Comparison of ENCODE assay signal across 1 cellular context in the genomic region with DNA sequence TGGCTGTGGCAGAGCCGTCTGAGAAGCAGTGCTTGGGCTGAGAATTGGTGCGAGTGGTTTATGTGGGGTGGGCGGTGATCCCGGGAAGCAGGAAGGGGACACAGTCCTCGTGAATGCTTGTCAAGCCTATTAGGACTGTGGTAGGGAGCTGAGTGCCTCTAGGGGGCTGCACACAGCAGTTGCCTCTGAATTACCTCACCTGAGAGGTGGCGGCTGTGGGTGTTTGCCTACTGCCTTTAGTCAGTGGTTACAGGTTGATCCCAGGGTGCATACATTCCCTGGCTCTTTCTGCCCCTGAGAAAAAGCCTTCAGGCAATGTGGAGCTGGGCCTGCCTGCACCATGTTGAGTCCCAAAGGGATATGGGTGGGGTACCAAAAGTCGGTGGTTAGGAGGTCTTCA.
TF ChIP-seq lines count a peak whose summit lies in the region.

No MANE protein-coding gene starts in this region.

TF ChIP-seq in WTC11, 78 proteins besides CTCF, POLR2A, EP300 and RAD21 (continued from another document):
- no peak for TF ChIP-seq ZBTB43 (CRISPR knock-in tag; IDR thresholded peaks at IDR 0.05)
- TF ChIP-seq, protein P1, sequence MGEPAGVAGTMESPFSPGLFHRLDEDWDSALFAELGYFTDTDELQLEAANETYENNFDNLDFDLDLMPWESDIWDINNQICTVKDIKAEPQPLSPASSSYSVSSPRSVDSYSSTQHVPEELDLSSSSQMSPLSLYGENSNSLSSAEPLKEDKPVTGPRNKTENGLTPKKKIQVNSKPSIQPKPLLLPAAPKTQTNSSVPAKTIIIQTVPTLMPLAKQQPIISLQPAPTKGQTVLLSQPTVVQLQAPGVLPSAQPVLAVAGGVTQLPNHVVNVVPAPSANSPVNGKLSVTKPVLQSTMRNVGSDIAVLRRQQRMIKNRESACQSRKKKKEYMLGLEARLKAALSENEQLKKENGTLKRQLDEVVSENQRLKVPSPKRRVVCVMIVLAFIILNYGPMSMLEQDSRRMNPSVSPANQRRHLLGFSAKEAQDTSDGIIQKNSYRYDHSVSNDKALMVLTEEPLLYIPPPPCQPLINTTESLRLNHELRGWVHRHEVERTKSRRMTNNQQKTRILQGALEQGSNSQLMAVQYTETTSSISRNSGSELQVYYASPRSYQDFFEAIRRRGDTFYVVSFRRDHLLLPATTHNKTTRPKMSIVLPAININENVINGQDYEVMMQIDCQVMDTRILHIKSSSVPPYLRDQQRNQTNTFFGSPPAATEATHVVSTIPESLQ (CRISPR knock-in tag; IDR thresholded peaks at IDR 0.05) = no peak
- no peak for TF ChIP-seq NFATC4 (CRISPR knock-in tag; IDR thresholded peaks at IDR 0.05)
- TF ChIP-seq IRF1 (CRISPR knock-in tag; IDR thresholded peaks at IDR 0.05) = no peak
- no peak for TF ChIP-seq ZNF425 (CRISPR knock-in tag; conservative IDR thresholded peaks at IDR 0.05)
- TF ChIP-seq JUN (CRISPR knock-in tag; IDR thresholded peaks at IDR 0.05) = no peak
- TF ChIP-seq HMGXB4 (CRISPR knock-in tag; IDR thresholded peaks at IDR 0.05) = no peak
- no peak for TF ChIP-seq ZNF219 (CRISPR knock-in tag; IDR thresholded peaks at IDR 0.05; ENCODE audit: borderline replicate concordance)
TF ChIP-seq in WTC11: peak in this region for 0.
